In the genomic region with DNA sequence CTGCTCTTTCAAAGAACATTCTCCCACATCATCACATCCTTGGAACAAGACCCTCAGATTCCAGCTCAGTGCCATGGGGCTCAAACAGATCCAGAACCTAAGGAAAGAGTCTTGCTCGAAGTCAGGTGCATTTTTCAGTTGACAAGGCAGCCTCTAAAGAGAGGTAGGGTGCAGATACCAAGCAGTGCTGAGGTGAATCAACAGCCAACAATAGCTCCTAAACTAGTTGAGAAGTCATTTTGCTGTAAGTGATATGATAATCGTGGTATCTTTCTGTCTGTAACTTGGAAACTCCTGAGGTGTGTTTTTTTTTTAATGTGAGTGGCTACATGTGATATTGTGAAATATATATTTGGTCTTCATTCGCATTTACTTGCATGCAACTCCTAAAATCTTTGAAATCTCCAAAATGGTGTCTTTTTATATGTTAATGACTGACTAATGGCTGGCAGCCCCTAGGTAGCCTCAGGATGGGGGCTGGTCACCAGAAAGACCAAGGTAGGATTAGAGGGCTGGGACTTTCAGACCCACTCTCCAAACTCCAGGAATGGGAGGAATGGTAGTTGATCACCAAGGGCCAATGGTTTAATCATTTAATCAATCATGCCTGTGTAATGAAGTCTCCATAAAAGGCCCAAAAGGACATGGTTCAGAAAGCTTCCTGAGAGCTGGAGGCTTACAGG, we compare ENCODE assay signal across 25 cellular contexts.
DNase-seq lines count a peak whose midpoint lies in the region; ATAC-seq and TF ChIP-seq lines count a peak whose summit lies in the region.
"Had no signal": no experiment of that assay in that cellular context is flagged by ENCODE, and none has a peak within 500 bp of the region (broad histone marks: within the 10 kb centered on the region; RNA-seq: fewer than 3 reads in every experiment).

No MANE protein-coding gene starts in this region.

- peak overlapping the region; percentile 21 for H3K27ac ChIP-seq in H9 (ENCODE audit: insufficient read length, low read depth, low read length)
- no peak overlapping the region for H3K27ac ChIP-seq in RWPE1
- H3K27ac ChIP-seq: A549, breast epithelium, testis, vagina had no signal

- no peak overlapping the region for H3K27ac Mint-ChIP-seq in activated CD8-positive, alpha-beta memory T cell treated with anti-CD3 and anti-CD28 coated beads, Interleukin-2, amount 10 ng/mL, durations not matched to agents 7 days and 5 days
- peak overlapping the region; percentile 75 to 85 (median 81) for H3K27ac Mint-ChIP-seq in H9
- peak overlapping the region; percentile 45 to 70 for H3K27ac Mint-ChIP-seq in activated naive CD4-positive, alpha-beta T cell treated with anti-CD3 and anti-CD28 coated beads, Interleukin-2, amount 50 U/mL, for 72 hours
- peak overlapping the region; percentile 59 to 99 (median 80) for H3K27ac Mint-ChIP-seq in naive thymus-derived CD8-positive, alpha-beta T cell
- H3K27ac Mint-ChIP-seq: memory B cell; stimulated activated naive B cell treated with anti-CD40 and anti-IgM and Interleukin-4, amounts not matched to agents 10 μg/mL and 1 μg/mL and 100 μg/mL, for 72 hours had no signal

- no peak overlapping the region for H2BK5ac ChIP-seq in H9 (ENCODE audit: insufficient read length, low read length)

- WGBS in H9 (ENCODE audit: extremely low coverage, insufficient read length, low lambda C conversion rate) = no CpG with 5 or more reads among the region's 3 CpGs

- no peak overlapping the region for H4K5ac ChIP-seq in H9 (ENCODE audit: insufficient read length, low read depth, low read length)

- no peaks in the 10 kb centered on the region for H3K23me2 ChIP-seq in H9 (ENCODE audit: insufficient read length, low read depth, low read length, poor library complexity, severe bottlenecking)

- TF ChIP-seq CTCF in H9 (conservative IDR thresholded peaks at IDR 0.05) (no peak), RWPE1 (conservative IDR thresholded peaks at IDR 0.05; ENCODE audit: low read depth) (no peak)

- peaks cover 3% of the 10 kb centered on the region for H3K4me1 Mint-ChIP-seq in activated CD8-positive, alpha-beta memory T cell treated with anti-CD3 and anti-CD28 coated beads, Interleukin-2, amount 10 ng/mL, durations not matched to agents 7 days and 5 days
- peaks cover 42 to 43% of the 10 kb centered on the region in 2 experiments for H3K4me1 Mint-ChIP-seq in H9
- H3K4me1 Mint-ChIP-seq in naive thymus-derived CD8-positive, alpha-beta T cell = peaks cover 14 to 58% (median 35%) of the 10 kb centered on the region in 4 donors
- H3K4me1 Mint-ChIP-seq: memory B cell had no signal

- H3K9me3 ChIP-seq in H9 (ENCODE audit: control insufficient read depth, low read depth, low read length) = no peaks in the 10 kb centered on the region
- H3K9me3 ChIP-seq: A549, breast epithelium, testis, vagina had no signal

- H3K79me1 ChIP-seq in H9 (ENCODE audit: insufficient read depth, low read depth, low read length, poor library complexity, severe bottlenecking) = no peaks in the 10 kb centered on the region

- no peak overlapping the region for H2AK5ac ChIP-seq in H9 (ENCODE audit: insufficient read length, low read length)

- no peaks in the 10 kb centered on the region for H3K27me3 Mint-ChIP-seq in activated CD8-positive, alpha-beta memory T cell treated with anti-CD3 and anti-CD28 coated beads, Interleukin-2, amount 10 ng/mL, durations not matched to agents 7 days and 5 days
- H3K27me3 Mint-ChIP-seq in H9 (ENCODE audit: low read depth) = no peaks in the 10 kb centered on the region
- no peaks in the 10 kb centered on the region for H3K27me3 Mint-ChIP-seq in naive thymus-derived CD8-positive, alpha-beta T cell
- H3K27me3 Mint-ChIP-seq: memory B cell; stimulated activated naive B cell treated with anti-CD40 and anti-IgM and Interleukin-4, amounts not matched to agents 10 μg/mL and 1 μg/mL and 100 μg/mL, for 72 hours had no signal

- peak; percentile 27 for DNase-seq in activated CD8-positive, alpha-beta memory T cell treated with anti-CD3 and anti-CD28 coated beads, Interleukin-2, amount 10 ng/mL, durations not matched to agents 7 days and 5 days
- no peak for DNase-seq in activated CD8-positive, alpha-beta memory T cell treated with anti-CD3 and anti-CD28 coated beads, Interleukin-2, amount 50 U/mL, for 48 hours
- DNase-seq in H9 (no peak), RWPE1 (ENCODE audit: low spot score) (no peak), NCI-H748 treated with DMSO at 0.1 percent for 48 hours (lab: John Stamatoyannopoulos, UW) (no peak), Right ventricle myocardium inferior (ENCODE audit: missing footprints) (no peak)
- no peak for DNase-seq in activated naive CD4-positive, alpha-beta T cell treated with anti-CD3 and anti-CD28 coated beads, Interleukin-2, amount 50 U/mL, for 72 hours (ENCODE audit: low spot score in 2 of 2)
- no peak for DNase-seq in naive thymus-derived CD8-positive, alpha-beta T cell
- DNase-seq: amygdala; DMS79 treated with DMSO at 0.1 percent for 48 hours; effector CD8-positive, alpha-beta T cell; erythroblast; foreskin fibroblast; left colon; NCI-H1092; NCI-H2029; right cardiac atrium; stimulated activated CD4-positive, alpha-beta T cell treated with anti-CD3 and anti-CD28 coated beads, Interleukin-4, amount 100 ng/mL, for 1 hour; stimulated activated naive B cell treated with anti-CD40 and anti-IgM and Interleukin-4, amounts not matched to agents 10 μg/mL and 1 μg/mL and 100 μg/mL, for 72 hours; T-helper 9 cell; testis had no signal

- no peak overlapping the region for H3K23ac ChIP-seq in H9 (ENCODE audit: insufficient read length, low read depth, low read length)

- no peak overlapping the region for H4K91ac ChIP-seq in H9 (ENCODE audit: insufficient read length, low read depth, low read length)

- no peak overlapping the region for H3K4me3 Mint-ChIP-seq in activated CD8-positive, alpha-beta memory T cell treated with anti-CD3 and anti-CD28 coated beads, Interleukin-2, amount 10 ng/mL, durations not matched to agents 7 days and 5 days
- no peak overlapping the region; a peak in 1 of 5 replicates for H3K4me3 Mint-ChIP-seq in H9
- H3K4me3 Mint-ChIP-seq in naive thymus-derived CD8-positive, alpha-beta T cell = peak overlapping the region in 1 of 10 donors; percentile 1
- H3K4me3 Mint-ChIP-seq: memory B cell; stimulated activated naive B cell treated with anti-CD40 and anti-IgM and Interleukin-4, amounts not matched to agents 10 μg/mL and 1 μg/mL and 100 μg/mL, for 72 hours had no signal

- intact Hi-C loops in Right ventricle myocardium inferior (cut with DNase I) = no loop called here

- H4K20me1 ChIP-seq in H9 (ENCODE audit: control insufficient read depth, insufficient read depth, insufficient read length) = no peaks in the 10 kb centered on the region

- no peak overlapping the region for H2BK15ac ChIP-seq in H9 (ENCODE audit: low read depth, low read length)

- no peak overlapping the region for H3K56ac ChIP-seq in H9 (ENCODE audit: insufficient read length, low read depth, low read length)

- POLR2A ChIA-PET in naive thymus-derived CD8-positive, alpha-beta T cell (lab: Charles Lee) = interaction anchor here (1.1 to 3.2 kb wide), 4 partner anchors 12 to 45 kb away, joined by 3 to 10 read pairs (median 4); no protein-coding TSS in a partner anchor
- POLR2A ChIA-PET in RWPE1 (lab: Yijun Ruan, JAX; ENCODE audit: low non-redundant PET) = no interaction called here

- H2BK120ac ChIP-seq in H9 (ENCODE audit: low read depth, low read length, poor library complexity, severe bottlenecking) = no peak overlapping the region

- no peak overlapping the region for H3K18ac ChIP-seq in H9 (ENCODE audit: insufficient read length, low read depth, low read length)

- H3K27me3 ChIP-seq in H9 (ENCODE audit: insufficient read depth, low read length) = no peaks in the 10 kb centered on the region
- H3K27me3 ChIP-seq: breast epithelium, testis, vagina had no signal

- peak overlapping the region; percentile 93 for H2BK20ac ChIP-seq in H9 (ENCODE audit: low read depth, low read length, poor library complexity, severe bottlenecking)

- H3K4ac ChIP-seq in H9 (ENCODE audit: low read depth, low read length) = no peak overlapping the region

- no peak overlapping the region for H3K14ac ChIP-seq in H9 (ENCODE audit: insufficient read depth, low read length)

- no peak overlapping the region for H2AFZ ChIP-seq in H9 (ENCODE audit: low read length)

- H3K9me3 Mint-ChIP-seq in activated CD8-positive, alpha-beta memory T cell treated with anti-CD3 and anti-CD28 coated beads, Interleukin-2, amount 10 ng/mL, durations not matched to agents 7 days and 5 days (ENCODE audit: low read depth) = peaks cover 2% of the 10 kb centered on the region
- H3K9me3 Mint-ChIP-seq in H9 = peaks cover 2 to 10% of the 10 kb centered on the region in 2 experiments; a peak in 3 of 5 replicates
- H3K9me3 Mint-ChIP-seq in activated naive CD4-positive, alpha-beta T cell treated with anti-CD3 and anti-CD28 coated beads, Interleukin-2, amount 50 U/mL, for 72 hours = no peaks in the 10 kb centered on the region
- no peaks in the 10 kb centered on the region for H3K9me3 Mint-ChIP-seq in naive thymus-derived CD8-positive, alpha-beta T cell

- H3T11ph ChIP-seq in H9 (ENCODE audit: low read length) = no peak overlapping the region

- peaks cover 67% of the 10 kb centered on the region for H3K36me3 Mint-ChIP-seq in activated CD8-positive, alpha-beta memory T cell treated with anti-CD3 and anti-CD28 coated beads, Interleukin-2, amount 10 ng/mL, durations not matched to agents 7 days and 5 days
- peaks cover 34 to 75% (median 34%) of the 10 kb centered on the region in 3 experiments for H3K36me3 Mint-ChIP-seq in H9 (ENCODE audit: insufficient read depth in 1 of 3, low read depth in 3 of 3)
- H3K36me3 Mint-ChIP-seq in activated naive CD4-positive, alpha-beta T cell treated with anti-CD3 and anti-CD28 coated beads, Interleukin-2, amount 50 U/mL, for 72 hours = peaks cover 26 to 37% of the 10 kb centered on the region in 2 donors
- H3K36me3 Mint-ChIP-seq in naive thymus-derived CD8-positive, alpha-beta T cell = peaks cover 18 to 97% (median 68%) of the 10 kb centered on the region in 3 donors

- H2BK12ac ChIP-seq in H9 (ENCODE audit: insufficient read length, low read depth, low read length) = no peak overlapping the region

- H3K79me2 ChIP-seq in H9 (ENCODE audit: insufficient read depth, low read length) = no peaks in the 10 kb centered on the region

- peaks cover 13% of the 10 kb centered on the region for H3K4me1 ChIP-seq in H9 (ENCODE audit: insufficient read depth, low read length)
- H3K4me1 ChIP-seq: A549, breast epithelium, testis, vagina had no signal

- CTCF ChIA-PET in activated CD8-positive, alpha-beta memory T cell treated with anti-CD3 and anti-CD28 coated beads, Interleukin-2, amount 10 ng/mL, durations not matched to agents 7 days and 5 days (lab: Charles Lee) = no interaction called here
- CTCF ChIA-PET in RWPE1 (lab: Yijun Ruan, JAX) = interaction anchor here (0.6 kb wide), 1 partner anchor 585 kb away, joined by 4 read pairs; no protein-coding TSS in a partner anchor

- H4K8ac ChIP-seq in H9 (replicated peaks; ENCODE audit: insufficient read length, low read depth, low read length) = no peak overlapping the region

- peak overlapping the region; percentile 4 for H3K4me2 ChIP-seq in H9 (ENCODE audit: insufficient read depth, insufficient read length, low read length)
- H3K4me2 ChIP-seq: A549 had no signal

- ATAC-seq in activated CD8-positive, alpha-beta memory T cell treated with anti-CD3 and anti-CD28 coated beads, Interleukin-2, amount 10 ng/mL, durations not matched to agents 7 days and 5 days = no peak
- ATAC-seq in activated naive CD4-positive, alpha-beta T cell treated with anti-CD3 and anti-CD28 coated beads, Interleukin-2, amount 50 U/mL, for 72 hours = peak; percentile 20 to 30
- ATAC-seq in naive thymus-derived CD8-positive, alpha-beta T cell = no peak
- ATAC-seq in Right ventricle myocardium inferior = no peak
- ATAC-seq: A549; left colon; right cardiac atrium; stimulated activated naive B cell treated with anti-CD40 and anti-IgM and Interleukin-4, amounts not matched to agents 10 μg/mL and 1 μg/mL and 100 μg/mL, for 72 hours had no signal

- H3K9ac ChIP-seq in H9 (ENCODE audit: extremely low read depth, insufficient read length, low read length) = no peak overlapping the region

Comparison
In these comparisons a context has a peak if more than half of its experiments do, and no peak if none do; other contexts are left out.
1. ATAC-seq: peak in activated naive CD4-positive, alpha-beta T cell treated with anti-CD3 and anti-CD28 coated beads, Interleukin-2, amount 50 U/mL, for 72 hours (2 of 2); none in activated CD8-positive, alpha-beta memory T cell treated with anti-CD3 and anti-CD28 coated beads, Interleukin-2, amount 10 ng/mL, durations not matched to agents 7 days and 5 days (single experiment), naive thymus-derived CD8-positive, alpha-beta T cell (0 of 2) and Right ventricle myocardium inferior (single experiment).